Comparison of ENCODE assay signal across 15 cellular contexts in genomic region chr4:53619431-53619830, GRCh38.
DNase-seq lines count a peak whose midpoint lies in the region; ATAC-seq and TF ChIP-seq lines count a peak whose summit lies in the region.
"Had no signal": no experiment of that assay in that cellular context is flagged by ENCODE, and none has a peak within 500 bp of the region (broad histone marks: within the 10 kb centered on the region; RNA-seq: fewer than 3 reads in every experiment).

No MANE protein-coding gene starts in this region.

- ATAC-seq in GM18511 (IDR thresholded peaks at IDR 0.05; ENCODE audit: unreplicated experiment), result no peak
- ATAC-seq: A549 had no signal

- TF ChIP-seq CTCF in AG10803 (conservative IDR thresholded peaks at IDR 0.05; ENCODE audit: low read length) (no peak), epithelial cell of esophagus (IDR thresholded peaks at IDR 0.05; ENCODE audit: insufficient read depth, low read depth, low read length, missing control alignments) (no peak)

- H3K4me3 ChIP-seq in AG10803 (ENCODE audit: low read length) (no peak overlapping the region), epithelial cell of esophagus (ENCODE audit: low read length) (no peak overlapping the region)
- H3K4me3 ChIP-seq: A549, BLaER1 had no signal

- DNase-seq in NCI-H345 (lab: John Stamatoyannopoulos, UW), result peak; percentile 29
- no peak for DNase-seq in NCI-H345 treated with DMSO at 0.1 percent for 48 hours (lab: John Stamatoyannopoulos, UW; ENCODE audit: unreplicated experiment)
- DNase-seq in AG10803 (ENCODE audit: low read depth), result peak; percentile 23
- peak; percentile 36 for DNase-seq in epithelial cell of esophagus (ENCODE audit: low read depth)
- DNase-seq in fibroblast of peridontal ligament (ENCODE audit: extremely low read depth), result peak; percentile 55
- no peak for DNase-seq in OCI-M1 (lab: John Stamatoyannopoulos, UW)
- no peak for DNase-seq in COLO668 (lab: John Stamatoyannopoulos, UW; ENCODE audit: unreplicated experiment)
- DNase-seq: Calu3; CD4-positive, alpha-beta memory T cell; DMS79 treated with DMSO at 0.1 percent for 48 hours; GF-D8; H9 had no signal

Comparison
In these comparisons a context has a peak if more than half of its experiments do, and no peak if none do; other contexts are left out.
1. DNase-seq: peak in NCI-H345 (single experiment), AG10803 (single experiment), epithelial cell of esophagus (single experiment) and fibroblast of peridontal ligament (single experiment); none in NCI-H345 treated with DMSO at 0.1 percent for 48 hours (single experiment), OCI-M1 (single experiment) and COLO668 (single experiment).